ENCODE assay signal across 21 cellular contexts in genomic region chr2:6475155-6475940, GRCh38.
DNase-seq lines count a peak whose midpoint lies in the region; ATAC-seq and TF ChIP-seq lines count a peak whose summit lies in the region.
"Had no signal": no experiment of that assay in that cellular context is flagged by ENCODE, and none has a peak within 500 bp of the region (broad histone marks: within the 10 kb centered on the region; RNA-seq: fewer than 3 reads in every experiment).

No MANE protein-coding gene starts in this region.

- peaks cover 17% of the 10 kb centered on the region for H3K4me1 ChIP-seq in neural progenitor cell
- H3K4me1 ChIP-seq: esophagus muscularis mucosa, pancreas, right lobe of liver had no signal

- H3K27ac Mint-ChIP-seq in neural progenitor cell, result peak overlapping the region; percentile 6
- H3K27ac Mint-ChIP-seq: CD4-positive, alpha-beta memory T cell; naive thymus-derived CD4-positive, alpha-beta T cell; T-cell had no signal

- H3K27me3 ChIP-seq in neural progenitor cell, result no peaks in the 10 kb centered on the region
- H3K27me3 ChIP-seq: pancreas, right lobe of liver had no signal

- peaks cover 6% of the 10 kb centered on the region for H3F3A ChIP-seq in neural progenitor cell (ENCODE audit: low read depth)

- no peaks in the 10 kb centered on the region for H3K36me3 Mint-ChIP-seq in neural progenitor cell
- H3K36me3 Mint-ChIP-seq: CD4-positive, alpha-beta memory T cell; naive thymus-derived CD4-positive, alpha-beta T cell; T-cell had no signal

- H3K4me3 ChIP-seq in neural progenitor cell, result no peak overlapping the region
- H3K4me3 ChIP-seq: esophagus muscularis mucosa, pancreas, right lobe of liver had no signal

- H3K79me2 ChIP-seq in neural progenitor cell (ENCODE audit: low read depth), result no peaks in the 10 kb centered on the region

- H3K4me3 Mint-ChIP-seq in neural progenitor cell, result no peak overlapping the region
- H3K4me3 Mint-ChIP-seq: CD4-positive, alpha-beta memory T cell; naive thymus-derived CD4-positive, alpha-beta T cell; T-cell had no signal

- H3K27me3 Mint-ChIP-seq in neural progenitor cell (ENCODE audit: insufficient read depth, low read depth), result peaks cover 5% of the 10 kb centered on the region

- DNase-seq in neural progenitor cell (ENCODE audit: low spot score) (no peak), erythroblast (lab: John Stamatoyannopoulos, UW) (no peak), NCI-H1105 treated with DMSO at 0.1 percent for 48 hours (lab: John Stamatoyannopoulos, UW) (no peak)
- DNase-seq in activated naive CD4-positive, alpha-beta T cell (lab: John Stamatoyannopoulos, UW), result no peak
- DNase-seq: amygdala; CD4-positive, alpha-beta memory T cell; effector CD4-positive, alpha-beta T cell; GF-D8; GOT3; IMR-90; naive thymus-derived CD4-positive, alpha-beta T cell; NCI-H1694; NCI-H774; pancreas; right lobe of liver; SHP77; T-cell had no signal

- H4K20me1 ChIP-seq in neural progenitor cell (ENCODE audit: low read depth), result no peaks in the 10 kb centered on the region

- H3K27ac ChIP-seq in neural progenitor cell, result no peak overlapping the region
- H3K27ac ChIP-seq: esophagus muscularis mucosa, pancreas, right lobe of liver had no signal

- peaks cover 16% of the 10 kb centered on the region for H3K9me3 Mint-ChIP-seq in neural progenitor cell
- H3K9me3 Mint-ChIP-seq: T-cell had no signal

- H3K4me2 ChIP-seq in neural progenitor cell, result no peak overlapping the region

- TF ChIP-seq POLR2A in erythroblast (IDR thresholded peaks at IDR 0.05; ENCODE audit: low read length), result no peak

- H3K9me3 ChIP-seq in neural progenitor cell (ENCODE audit: low read depth), result no peaks in the 10 kb centered on the region
- H3K9me3 ChIP-seq: esophagus muscularis mucosa, pancreas, right lobe of liver had no signal

- TF ChIP-seq CTCF in neural progenitor cell (IDR thresholded peaks at IDR 0.05), result no peak

- no peaks in the 10 kb centered on the region for H3K36me3 ChIP-seq in neural progenitor cell
- H3K36me3 ChIP-seq: esophagus muscularis mucosa, pancreas, right lobe of liver had no signal

- H3K4me1 Mint-ChIP-seq in neural progenitor cell, result peaks cover 36% of the 10 kb centered on the region
- H3K4me1 Mint-ChIP-seq: CD4-positive, alpha-beta memory T cell; naive thymus-derived CD4-positive, alpha-beta T cell; T-cell had no signal

- peak overlapping the region; percentile 40 for H2AFZ ChIP-seq in neural progenitor cell (replicated peaks)

- ATAC-seq in GM18858 (IDR thresholded peaks at IDR 0.05; ENCODE audit: unreplicated experiment) (peak; percentile 73), GM21576 (IDR thresholded peaks at IDR 0.05; ENCODE audit: unreplicated experiment) (peak; percentile 68), HG03095 (IDR thresholded peaks at IDR 0.05; ENCODE audit: unreplicated experiment) (peak; percentile 65)
- ATAC-seq: naive thymus-derived CD4-positive, alpha-beta T cell; pancreas; right lobe of liver; T-cell had no signal

- H3K9ac ChIP-seq in neural progenitor cell, result no peak overlapping the region
